1 cellular context compared by ENCODE assay signal in the genomic region with DNA sequence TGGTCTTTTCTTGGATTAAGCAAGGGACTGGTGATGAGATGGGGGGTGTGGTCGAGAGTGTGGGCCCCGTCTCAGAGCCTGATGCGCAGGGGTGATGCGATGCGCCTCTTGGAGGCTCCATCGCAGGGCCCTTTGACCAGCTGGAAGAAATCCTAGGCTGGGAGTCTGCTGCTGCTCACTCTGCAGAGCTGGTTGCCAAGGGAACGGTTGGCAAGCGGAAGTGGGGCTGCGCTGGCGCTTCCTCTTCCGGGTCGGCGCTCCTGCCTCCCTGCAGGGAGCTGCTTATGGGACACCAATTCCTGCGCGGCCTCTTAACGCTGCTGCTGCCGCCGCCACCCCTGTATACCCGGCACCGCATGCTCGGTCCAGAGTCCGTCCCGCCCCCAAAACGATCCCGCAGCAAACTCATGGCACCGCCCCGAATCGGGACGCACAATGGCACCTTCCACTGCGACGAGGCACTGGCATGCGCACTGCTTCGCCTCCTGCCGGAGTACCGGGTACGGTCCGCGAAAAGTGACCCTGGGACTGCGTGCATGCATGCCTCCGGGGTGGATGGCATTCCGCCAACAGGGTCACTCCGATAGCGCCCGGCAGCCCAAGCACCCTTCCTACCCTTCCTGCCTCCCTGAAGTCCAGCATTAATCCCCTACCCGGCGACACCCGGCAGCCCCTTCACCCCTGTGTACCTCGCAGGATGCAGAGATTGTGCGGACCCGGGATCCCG.
TF ChIP-seq lines count a peak whose summit lies in the region.

A gene with protein sequence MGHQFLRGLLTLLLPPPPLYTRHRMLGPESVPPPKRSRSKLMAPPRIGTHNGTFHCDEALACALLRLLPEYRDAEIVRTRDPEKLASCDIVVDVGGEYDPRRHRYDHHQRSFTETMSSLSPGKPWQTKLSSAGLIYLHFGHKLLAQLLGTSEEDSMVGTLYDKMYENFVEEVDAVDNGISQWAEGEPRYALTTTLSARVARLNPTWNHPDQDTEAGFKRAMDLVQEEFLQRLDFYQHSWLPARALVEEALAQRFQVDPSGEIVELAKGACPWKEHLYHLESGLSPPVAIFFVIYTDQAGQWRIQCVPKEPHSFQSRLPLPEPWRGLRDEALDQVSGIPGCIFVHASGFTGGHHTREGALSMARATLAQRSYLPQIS (plus strand): TSS at position 242 of the 727 bp plus-strand sequence. CDS start 43 bp downstream, at position 285.

TF ChIP-seq in HepG2, 621 proteins besides CTCF, POLR2A, EP300 and RAD21 (continued from another document and continues in another):
- TF ChIP-seq, protein P1, sequence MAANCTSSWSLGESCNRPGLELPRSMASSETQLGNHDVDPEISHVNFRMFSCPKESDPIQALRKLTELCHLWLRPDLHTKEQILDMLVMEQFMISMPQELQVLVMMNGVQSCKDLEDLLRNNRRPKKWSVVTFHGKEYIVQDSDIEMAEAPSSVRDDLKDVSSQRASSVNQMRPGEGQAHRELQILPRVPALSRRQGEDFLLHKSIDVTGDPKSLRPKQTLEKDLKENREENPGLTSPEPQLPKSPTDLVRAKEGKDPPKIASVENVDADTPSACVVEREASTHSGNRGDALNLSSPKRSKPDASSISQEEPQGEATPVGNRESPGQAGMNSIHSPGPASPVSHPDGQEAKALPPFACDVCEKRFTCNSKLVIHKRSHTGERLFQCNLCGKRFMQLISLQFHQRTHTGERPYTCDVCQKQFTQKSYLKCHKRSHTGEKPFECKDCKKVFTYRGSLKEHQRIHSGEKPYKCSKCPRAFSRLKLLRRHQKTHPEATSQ (CRISPR knock-in tag; IDR thresholded peaks at IDR 0.05; ENCODE audit: borderline replicate concordance), result peak; percentile 78; the same call in 1 of the 2 replicates
- TF ChIP-seq, protein P2, sequence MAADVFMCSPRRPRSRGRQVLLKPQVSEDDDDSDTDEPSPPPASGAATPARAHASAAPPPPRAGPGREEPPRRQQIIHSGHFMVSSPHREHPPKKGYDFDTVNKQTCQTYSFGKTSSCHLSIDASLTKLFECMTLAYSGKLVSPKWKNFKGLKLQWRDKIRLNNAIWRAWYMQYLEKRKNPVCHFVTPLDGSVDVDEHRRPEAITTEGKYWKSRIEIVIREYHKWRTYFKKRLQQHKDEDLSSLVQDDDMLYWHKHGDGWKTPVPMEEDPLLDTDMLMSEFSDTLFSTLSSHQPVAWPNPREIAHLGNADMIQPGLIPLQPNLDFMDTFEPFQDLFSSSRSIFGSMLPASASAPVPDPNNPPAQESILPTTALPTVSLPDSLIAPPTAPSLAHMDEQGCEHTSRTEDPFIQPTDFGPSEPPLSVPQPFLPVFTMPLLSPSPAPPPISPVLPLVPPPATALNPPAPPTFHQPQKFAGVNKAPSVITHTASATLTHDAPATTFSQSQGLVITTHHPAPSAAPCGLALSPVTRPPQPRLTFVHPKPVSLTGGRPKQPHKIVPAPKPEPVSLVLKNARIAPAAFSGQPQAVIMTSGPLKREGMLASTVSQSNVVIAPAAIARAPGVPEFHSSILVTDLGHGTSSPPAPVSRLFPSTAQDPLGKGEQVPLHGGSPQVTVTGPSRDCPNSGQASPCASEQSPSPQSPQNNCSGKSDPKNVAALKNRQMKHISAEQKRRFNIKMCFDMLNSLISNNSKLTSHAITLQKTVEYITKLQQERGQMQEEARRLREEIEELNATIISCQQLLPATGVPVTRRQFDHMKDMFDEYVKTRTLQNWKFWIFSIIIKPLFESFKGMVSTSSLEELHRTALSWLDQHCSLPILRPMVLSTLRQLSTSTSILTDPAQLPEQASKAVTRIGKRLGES (CRISPR knock-in tag; IDR thresholded peaks at IDR 0.05; ENCODE audit: borderline replicate concordance), result no peak
- TF ChIP-seq JARID2 (CRISPR knock-in tag; IDR thresholded peaks at IDR 0.05; ENCODE audit: insufficient replicate concordance) (no peak), ZNF773 (CRISPR knock-in tag; IDR thresholded peaks at IDR 0.05; ENCODE audit: borderline replicate concordance) (no peak), KAT8 (CRISPR knock-in tag; IDR thresholded peaks at IDR 0.05) (peak; percentile 96), ZNF749 (CRISPR knock-in tag; IDR thresholded peaks at IDR 0.05; ENCODE audit: borderline replicate concordance) (no peak), MTF2 (CRISPR knock-in tag; IDR thresholded peaks at IDR 0.05; ENCODE audit: borderline replicate concordance) (no peak), ZNF660 (CRISPR knock-in tag; IDR thresholded peaks at IDR 0.05; ENCODE audit: borderline replicate concordance, low read depth) (no peak), RBFOX2 (IDR thresholded peaks at IDR 0.05; ENCODE audit: low read depth, low read length) (peak; percentile 96), ZNF354B (CRISPR knock-in tag; IDR thresholded peaks at IDR 0.05) (peak; percentile 77; the same call in 1 of the 2 replicates), CENPX (CRISPR knock-in tag; IDR thresholded peaks at IDR 0.05) (no peak), NBN (conservative IDR thresholded peaks at IDR 0.05) (no peak), ZNF136 (CRISPR knock-in tag; IDR thresholded peaks at IDR 0.05; ENCODE audit: low read depth) (no peak), KAT7 (CRISPR knock-in tag; IDR thresholded peaks at IDR 0.05; ENCODE audit: borderline replicate concordance) (peak; percentile 91; the same call in 1 of the 2 replicates), PAX8 (CRISPR knock-in tag; IDR thresholded peaks at IDR 0.05; ENCODE audit: borderline replicate concordance) (no peak), NRL (CRISPR knock-in tag; IDR thresholded peaks at IDR 0.05; ENCODE audit: borderline replicate concordance) (peak; percentile 74; the same call in 1 of the 2 replicates), ZMAT3 (CRISPR knock-in tag; conservative IDR thresholded peaks at IDR 0.05) (peak; percentile 93; the same call in 1 of the 2 replicates), ZBTB21 (CRISPR knock-in tag; IDR thresholded peaks at IDR 0.05) (no peak), RFXAP (CRISPR knock-in tag; IDR thresholded peaks at IDR 0.05; ENCODE audit: borderline replicate concordance) (peak; percentile 73; the same call in 1 of the 2 replicates), CEBPB (IDR thresholded peaks at IDR 0.05; ENCODE audit: borderline replicate concordance, low read depth, low read length) (no peak), KDM1A (CRISPR knock-in tag; IDR thresholded peaks at IDR 0.05) (0 out of 2 replicates have a peak, but pooled peaks have one; percentile 49), JUNB (CRISPR knock-in tag; IDR thresholded peaks at IDR 0.05; ENCODE audit: borderline replicate concordance) (no peak), CREM (IDR thresholded peaks at IDR 0.05) (peak; percentile 69), CREM (CRISPR knock-in tag; IDR thresholded peaks at IDR 0.05) (no peak), BRD4 (CRISPR knock-in tag; IDR thresholded peaks at IDR 0.05) (peak; percentile 74), TBX2 (CRISPR knock-in tag; IDR thresholded peaks at IDR 0.05; ENCODE audit: borderline replicate concordance) (peak; percentile 82), ADNP (CRISPR knock-in tag; IDR thresholded peaks at IDR 0.05) (no peak)
- TF ChIP-seq, protein P3, sequence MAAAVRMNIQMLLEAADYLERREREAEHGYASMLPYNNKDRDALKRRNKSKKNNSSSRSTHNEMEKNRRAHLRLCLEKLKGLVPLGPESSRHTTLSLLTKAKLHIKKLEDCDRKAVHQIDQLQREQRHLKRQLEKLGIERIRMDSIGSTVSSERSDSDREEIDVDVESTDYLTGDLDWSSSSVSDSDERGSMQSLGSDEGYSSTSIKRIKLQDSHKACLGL (CRISPR knock-in tag; IDR thresholded peaks at IDR 0.05), result peak; percentile 89; the same call in 1 of the 2 replicates
- TF ChIP-seq, protein P4, sequence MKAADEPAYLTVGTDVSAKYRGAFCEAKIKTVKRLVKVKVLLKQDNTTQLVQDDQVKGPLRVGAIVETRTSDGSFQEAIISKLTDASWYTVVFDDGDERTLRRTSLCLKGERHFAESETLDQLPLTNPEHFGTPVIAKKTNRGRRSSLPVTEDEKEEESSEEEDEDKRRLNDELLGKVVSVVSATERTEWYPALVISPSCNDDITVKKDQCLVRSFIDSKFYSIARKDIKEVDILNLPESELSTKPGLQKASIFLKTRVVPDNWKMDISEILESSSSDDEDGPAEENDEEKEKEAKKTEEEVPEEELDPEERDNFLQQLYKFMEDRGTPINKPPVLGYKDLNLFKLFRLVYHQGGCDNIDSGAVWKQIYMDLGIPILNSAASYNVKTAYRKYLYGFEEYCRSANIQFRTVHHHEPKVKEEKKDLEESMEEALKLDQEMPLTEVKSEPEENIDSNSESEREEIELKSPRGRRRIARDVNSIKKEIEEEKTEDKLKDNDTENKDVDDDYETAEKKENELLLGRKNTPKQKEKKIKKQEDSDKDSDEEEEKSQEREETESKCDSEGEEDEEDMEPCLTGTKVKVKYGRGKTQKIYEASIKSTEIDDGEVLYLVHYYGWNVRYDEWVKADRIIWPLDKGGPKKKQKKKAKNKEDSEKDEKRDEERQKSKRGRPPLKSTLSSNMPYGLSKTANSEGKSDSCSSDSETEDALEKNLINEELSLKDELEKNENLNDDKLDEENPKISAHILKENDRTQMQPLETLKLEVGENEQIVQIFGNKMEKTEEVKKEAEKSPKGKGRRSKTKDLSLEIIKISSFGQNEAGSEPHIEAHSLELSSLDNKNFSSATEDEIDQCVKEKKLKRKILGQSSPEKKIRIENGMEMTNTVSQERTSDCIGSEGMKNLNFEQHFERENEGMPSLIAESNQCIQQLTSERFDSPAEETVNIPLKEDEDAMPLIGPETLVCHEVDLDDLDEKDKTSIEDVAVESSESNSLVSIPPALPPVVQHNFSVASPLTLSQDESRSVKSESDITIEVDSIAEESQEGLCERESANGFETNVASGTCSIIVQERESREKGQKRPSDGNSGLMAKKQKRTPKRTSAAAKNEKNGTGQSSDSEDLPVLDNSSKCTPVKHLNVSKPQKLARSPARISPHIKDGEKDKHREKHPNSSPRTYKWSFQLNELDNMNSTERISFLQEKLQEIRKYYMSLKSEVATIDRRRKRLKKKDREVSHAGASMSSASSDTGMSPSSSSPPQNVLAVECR (CRISPR knock-in tag; IDR thresholded peaks at IDR 0.05; ENCODE audit: borderline replicate concordance), result peak; percentile 99
- TF ChIP-seq, protein P5, sequence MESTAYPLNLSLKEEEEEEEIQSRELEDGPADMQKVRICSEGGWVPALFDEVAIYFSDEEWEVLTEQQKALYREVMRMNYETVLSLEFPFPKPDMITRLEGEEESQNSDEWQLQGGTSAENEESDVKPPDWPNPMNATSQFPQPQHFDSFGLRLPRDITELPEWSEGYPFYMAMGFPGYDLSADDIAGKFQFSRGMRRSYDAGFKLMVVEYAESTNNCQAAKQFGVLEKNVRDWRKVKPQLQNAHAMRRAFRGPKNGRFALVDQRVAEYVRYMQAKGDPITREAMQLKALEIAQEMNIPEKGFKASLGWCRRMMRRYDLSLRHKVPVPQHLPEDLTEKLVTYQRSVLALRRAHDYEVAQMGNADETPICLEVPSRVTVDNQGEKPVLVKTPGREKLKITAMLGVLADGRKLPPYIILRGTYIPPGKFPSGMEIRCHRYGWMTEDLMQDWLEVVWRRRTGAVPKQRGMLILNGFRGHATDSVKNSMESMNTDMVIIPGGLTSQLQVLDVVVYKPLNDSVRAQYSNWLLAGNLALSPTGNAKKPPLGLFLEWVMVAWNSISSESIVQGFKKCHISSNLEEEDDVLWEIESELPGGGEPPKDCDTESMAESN (CRISPR knock-in tag; conservative IDR thresholded peaks at IDR 0.05), result peak; percentile 93
- TF ChIP-seq, protein P6, sequence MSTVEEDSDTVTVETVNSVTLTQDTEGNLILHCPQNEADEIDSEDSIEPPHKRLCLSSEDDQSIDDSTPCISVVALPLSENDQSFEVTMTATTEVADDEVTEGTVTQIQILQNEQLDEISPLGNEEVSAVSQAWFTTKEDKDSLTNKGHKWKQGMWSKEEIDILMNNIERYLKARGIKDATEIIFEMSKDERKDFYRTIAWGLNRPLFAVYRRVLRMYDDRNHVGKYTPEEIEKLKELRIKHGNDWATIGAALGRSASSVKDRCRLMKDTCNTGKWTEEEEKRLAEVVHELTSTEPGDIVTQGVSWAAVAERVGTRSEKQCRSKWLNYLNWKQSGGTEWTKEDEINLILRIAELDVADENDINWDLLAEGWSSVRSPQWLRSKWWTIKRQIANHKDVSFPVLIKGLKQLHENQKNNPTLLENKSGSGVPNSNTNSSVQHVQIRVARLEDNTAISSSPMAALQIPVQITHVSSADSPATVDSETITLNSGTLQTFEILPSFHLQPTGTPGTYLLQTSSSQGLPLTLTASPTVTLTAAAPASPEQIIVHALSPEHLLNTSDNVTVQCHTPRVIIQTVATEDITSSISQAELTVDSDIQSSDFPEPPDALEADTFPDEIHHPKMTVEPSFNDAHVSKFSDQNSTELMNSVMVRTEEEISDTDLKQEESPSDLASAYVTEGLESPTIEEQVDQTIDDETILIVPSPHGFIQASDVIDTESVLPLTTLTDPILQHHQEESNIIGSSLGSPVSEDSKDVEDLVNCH (CRISPR knock-in tag; IDR thresholded peaks at IDR 0.05), result peak; percentile 69; the same call in 1 of the 2 replicates
- TF ChIP-seq, protein P7, sequence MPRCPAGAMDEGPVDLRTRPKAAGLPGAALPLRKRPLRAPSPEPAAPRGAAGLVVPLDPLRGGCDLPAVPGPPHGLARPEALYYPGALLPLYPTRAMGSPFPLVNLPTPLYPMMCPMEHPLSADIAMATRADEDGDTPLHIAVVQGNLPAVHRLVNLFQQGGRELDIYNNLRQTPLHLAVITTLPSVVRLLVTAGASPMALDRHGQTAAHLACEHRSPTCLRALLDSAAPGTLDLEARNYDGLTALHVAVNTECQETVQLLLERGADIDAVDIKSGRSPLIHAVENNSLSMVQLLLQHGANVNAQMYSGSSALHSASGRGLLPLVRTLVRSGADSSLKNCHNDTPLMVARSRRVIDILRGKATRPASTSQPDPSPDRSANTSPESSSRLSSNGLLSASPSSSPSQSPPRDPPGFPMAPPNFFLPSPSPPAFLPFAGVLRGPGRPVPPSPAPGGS (CRISPR knock-in tag; IDR thresholded peaks at IDR 0.05), result peak; percentile 52; the same call in 1 of the 2 replicates
